ENCODE assay signal across 28 cellular contexts in the genomic region with DNA sequence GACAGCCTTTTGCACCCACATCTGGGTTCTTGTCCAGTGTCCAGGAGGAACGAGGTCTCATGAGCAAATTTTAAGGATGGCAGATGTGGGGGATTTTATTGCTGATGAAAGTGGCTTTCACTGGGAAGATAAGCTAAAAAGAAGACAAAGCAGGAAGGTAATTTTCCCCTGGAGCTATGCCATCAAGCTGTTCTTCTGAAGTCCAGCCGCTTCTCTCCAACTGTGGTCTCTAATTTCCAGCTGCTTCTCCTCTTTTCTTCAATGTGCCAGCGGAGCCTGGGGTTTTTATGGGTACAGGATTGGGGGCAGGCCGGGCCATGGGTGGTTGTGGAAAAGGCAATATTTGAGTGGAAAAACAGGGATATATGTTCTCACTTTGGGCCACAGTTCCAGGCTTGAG.
"Had no signal": no experiment of that assay in that cellular context is flagged by ENCODE, and none has a peak within 500 bp of the region (broad histone marks: within the 10 kb centered on the region; RNA-seq: fewer than 3 reads in every experiment).

No MANE protein-coding gene starts in this region.

- H3K4me1 ChIP-seq: SJCRH30 had no signal

- ATAC-seq: Panc1, Right ventricle myocardium inferior, SK-N-SH treated with all-trans-retinoic acid at 6 μM for 48 hours, T-cell had no signal

- H2AFZ ChIP-seq: PC-9 had no signal

- H3K27ac ChIP-seq: PC-9, RWPE1, SJCRH30, SK-N-MC had no signal

- H3K9me3 ChIP-seq: MG63, SJCRH30 had no signal

- H3K36me3 ChIP-seq: MG63, SJCRH30 had no signal

- H3K27me3 ChIP-seq: MG63, SJCRH30 had no signal

- H3K4me2 ChIP-seq: PC-9 had no signal

- H3K4me3 ChIP-seq: MG63, PC-9, SJCRH30, SK-N-MC had no signal

- DNase-seq: Kasumi-1, MG63, NCI-H1048, NCI-H1092 treated with DMSO at 0.1 percent for 48 hours, NCI-H1417 treated with DMSO at 0.1 percent for 48 hours, NCI-H1436 treated with DMSO at 0.1 percent for 48 hours, NCI-H1694 treated with DMSO at 0.1 percent for 48 hours, NCI-H187 treated with DMSO at 0.1 percent for 48 hours, NCI-H2029, NCI-H2081, NCI-H2171 treated with DMSO at 0.1 percent for 48 hours, NCI-H2227 treated with DMSO at 0.1 percent for 48 hours, NCI-H345, NCI-H446, NCI-H510A treated with DMSO at 0.1 percent for 48 hours, NCI-H524 treated with DMSO at 0.1 percent for 48 hours, NCI-H526 treated with DMSO at 0.1 percent for 48 hours, NCI-H774, PC-9, SHP77, SIG-M5, SJCRH30, T-cell had no signal
